1 cellular context compared by ENCODE assay signal in genomic region chr15:74954515-74954914, GRCh38.
A peak's percentile ranks its signal among the peaks of the same experiment; 100 is the strongest.
TF ChIP-seq lines count a peak whose summit lies in the region.

No MANE protein-coding gene starts in this region.

TF ChIP-seq in K562, 482 proteins besides CTCF, POLR2A, EP300 and RAD21 (continued from another document and continues in another):
- TF ChIP-seq SP2 (IDR thresholded peaks at IDR 0.05; ENCODE audit: extremely low read depth, low read depth, low read length, poor library complexity, severe bottlenecking) (no peak), HDGF (IDR thresholded peaks at IDR 0.05) (no peak), SP1 (CRISPR knock-in tag; IDR thresholded peaks at IDR 0.05) (peak; percentile 63), SAFB (IDR thresholded peaks at IDR 0.05; ENCODE audit: borderline replicate concordance, low read depth, low read length) (no peak), POLR3G (IDR thresholded peaks at IDR 0.05; ENCODE audit: extremely low read depth, insufficient read length, insufficient replicate concordance) (no peak), ZEB2 (IDR thresholded peaks at IDR 0.05) (0 out of 2 replicates have a peak, but pooled peaks have one; percentile 28), ZNF431 (CRISPR knock-in tag; IDR thresholded peaks at IDR 0.05) (no peak), MEF2A (IDR thresholded peaks at IDR 0.05; ENCODE audit: control insufficient read depth, low read depth, low read length) (peak; percentile 52; the same call in 1 of the 2 replicates), HES1 (IDR thresholded peaks at IDR 0.05; ENCODE audit: low read depth) (peak; percentile 96), ZNF696 (CRISPR knock-in tag; conservative IDR thresholded peaks at IDR 0.05) (no peak), SRSF7 (optimal IDR thresholded peaks at IDR 0.05; ENCODE audit: low read depth, low read length) (no peak), ZNF639 (CRISPR knock-in tag; conservative IDR thresholded peaks at IDR 0.05 in 1 of 2, IDR thresholded peaks at IDR 0.05 in 1 of 2) (peak in 1 of 2 experiments; percentile 96; a peak in 2 of 4 replicates), ESRRB (CRISPR knock-in tag; IDR thresholded peaks at IDR 0.05; ENCODE audit: borderline replicate concordance) (no peak), ZNF408 (CRISPR knock-in tag; IDR thresholded peaks at IDR 0.05; ENCODE audit: low read depth) (no peak), ZNF239 (CRISPR knock-in tag; IDR thresholded peaks at IDR 0.05) (peak; percentile 57; the same call in 1 of the 2 replicates), ZNF445 (CRISPR knock-in tag; IDR thresholded peaks at IDR 0.05; ENCODE audit: low read depth) (0 out of 2 replicates have a peak, but pooled peaks have one; percentile 19), ZNF655 (CRISPR knock-in tag; IDR thresholded peaks at IDR 0.05) (no peak), U2AF1 (optimal IDR thresholded peaks at IDR 0.05; ENCODE audit: low read depth, low read length) (no peak), COPS2 (conservative IDR thresholded peaks at IDR 0.05) (no peak), MTA2 (IDR thresholded peaks at IDR 0.05; ENCODE audit: low read depth) (peak; percentile 98), DNMT1 (IDR thresholded peaks at IDR 0.05) (no peak), ATF7 (IDR thresholded peaks at IDR 0.05) (peak; percentile 72), JUNB (CRISPR knock-in tag; conservative IDR thresholded peaks at IDR 0.05) (no peak), ZNF347 (CRISPR knock-in tag; IDR thresholded peaks at IDR 0.05; ENCODE audit: low read depth) (no peak), WHSC1 (IDR thresholded peaks at IDR 0.05; ENCODE audit: low read length) (no peak), CBX8 (IDR thresholded peaks at IDR 0.05; ENCODE audit: borderline replicate concordance, extremely low read depth, low read depth, low read length, poor library complexity, severe bottlenecking) (no peak), CGGBP1 (CRISPR knock-in tag; IDR thresholded peaks at IDR 0.05) (no peak), HNRNPH1 (optimal IDR thresholded peaks at IDR 0.05; ENCODE audit: low read depth, low read length) (no peak), ZNF224 (CRISPR knock-in tag; IDR thresholded peaks at IDR 0.05) (no peak), SRF (CRISPR knock-in tag; IDR thresholded peaks at IDR 0.05) (no peak), CHCHD3 (CRISPR knock-in tag; IDR thresholded peaks at IDR 0.05) (no peak), SMAD3 (CRISPR knock-in tag; conservative IDR thresholded peaks at IDR 0.05) (peak; percentile 93), HSF4 (CRISPR knock-in tag; IDR thresholded peaks at IDR 0.05; ENCODE audit: borderline replicate concordance) (no peak), ZNF449 (CRISPR knock-in tag; IDR thresholded peaks at IDR 0.05) (peak; percentile 84; the same call in 1 of the 2 replicates), BCLAF1 (IDR thresholded peaks at IDR 0.05; ENCODE audit: borderline replicate concordance in 1 of 2, control insufficient read depth in 1 of 2, low read depth in 2 of 2, low read length in 1 of 2) (no peak), ZNF3 (CRISPR knock-in tag; IDR thresholded peaks at IDR 0.05) (no peak), ZNF212 (CRISPR knock-in tag; IDR thresholded peaks at IDR 0.05) (no peak), NFRKB (IDR thresholded peaks at IDR 0.05; ENCODE audit: low read depth) (no peak), ZBTB33 (CRISPR knock-in tag; IDR thresholded peaks at IDR 0.05) (no peak), CBX5 (IDR thresholded peaks at IDR 0.05; ENCODE audit: borderline replicate concordance, low read depth) (no peak), ZNF584 (CRISPR knock-in tag; IDR thresholded peaks at IDR 0.05; ENCODE audit: low read depth) (peak; percentile 96), KDM4B (IDR thresholded peaks at IDR 0.05; ENCODE audit: borderline replicate concordance in 2 of 2, low read depth in 1 of 2) (0 out of 4 replicates have a peak, but pooled peaks of 1 of the 2 experiments have one; percentile 57), SREBF1 (IDR thresholded peaks at IDR 0.05; ENCODE audit: borderline replicate concordance, low read depth, low read length) (no peak), CUX1 (CRISPR knock-in tag; IDR thresholded peaks at IDR 0.05) (peak; percentile 52; the same call in 1 of the 2 replicates)
- TF ChIP-seq, protein P1, sequence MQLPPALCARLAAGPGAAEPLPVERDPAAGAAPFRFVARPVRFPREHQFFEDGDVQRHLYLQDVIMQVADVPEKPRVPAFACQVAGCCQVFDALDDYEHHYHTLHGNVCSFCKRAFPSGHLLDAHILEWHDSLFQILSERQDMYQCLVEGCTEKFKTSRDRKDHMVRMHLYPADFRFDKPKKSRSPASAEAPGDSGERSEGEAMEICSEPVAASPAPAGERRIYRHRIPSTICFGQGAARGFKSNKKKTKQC (CRISPR knock-in tag; IDR thresholded peaks at IDR 0.05), result no peak
- TF ChIP-seq, protein P2, sequence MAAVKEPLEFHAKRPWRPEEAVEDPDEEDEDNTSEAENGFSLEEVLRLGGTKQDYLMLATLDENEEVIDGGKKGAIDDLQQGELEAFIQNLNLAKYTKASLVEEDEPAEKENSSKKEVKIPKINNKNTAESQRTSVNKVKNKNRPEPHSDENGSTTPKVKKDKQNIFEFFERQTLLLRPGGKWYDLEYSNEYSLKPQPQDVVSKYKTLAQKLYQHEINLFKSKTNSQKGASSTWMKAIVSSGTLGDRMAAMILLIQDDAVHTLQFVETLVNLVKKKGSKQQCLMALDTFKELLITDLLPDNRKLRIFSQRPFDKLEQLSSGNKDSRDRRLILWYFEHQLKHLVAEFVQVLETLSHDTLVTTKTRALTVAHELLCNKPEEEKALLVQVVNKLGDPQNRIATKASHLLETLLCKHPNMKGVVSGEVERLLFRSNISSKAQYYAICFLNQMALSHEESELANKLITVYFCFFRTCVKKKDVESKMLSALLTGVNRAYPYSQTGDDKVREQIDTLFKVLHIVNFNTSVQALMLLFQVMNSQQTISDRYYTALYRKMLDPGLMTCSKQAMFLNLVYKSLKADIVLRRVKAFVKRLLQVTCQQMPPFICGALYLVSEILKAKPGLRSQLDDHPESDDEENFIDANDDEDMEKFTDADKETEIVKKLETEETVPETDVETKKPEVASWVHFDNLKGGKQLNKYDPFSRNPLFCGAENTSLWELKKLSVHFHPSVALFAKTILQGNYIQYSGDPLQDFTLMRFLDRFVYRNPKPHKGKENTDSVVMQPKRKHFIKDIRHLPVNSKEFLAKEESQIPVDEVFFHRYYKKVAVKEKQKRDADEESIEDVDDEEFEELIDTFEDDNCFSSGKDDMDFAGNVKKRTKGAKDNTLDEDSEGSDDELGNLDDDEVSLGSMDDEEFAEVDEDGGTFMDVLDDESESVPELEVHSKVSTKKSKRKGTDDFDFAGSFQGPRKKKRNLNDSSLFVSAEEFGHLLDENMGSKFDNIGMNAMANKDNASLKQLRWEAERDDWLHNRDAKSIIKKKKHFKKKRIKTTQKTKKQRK (IDR thresholded peaks at IDR 0.05; ENCODE audit: borderline replicate concordance, low read depth, low read length), result no peak
